ENCODE assay signal across 26 cellular contexts in genomic region chr18:67600781-67601180, GRCh38.
DNase-seq lines count a peak whose midpoint lies in the region; ATAC-seq and TF ChIP-seq lines count a peak whose summit lies in the region.
"Had no signal": no experiment of that assay in that cellular context is flagged by ENCODE, and none has a peak within 500 bp of the region (broad histone marks: within the 10 kb centered on the region; RNA-seq: fewer than 3 reads in every experiment).

No MANE protein-coding gene starts in this region.

- H3K4me3 Mint-ChIP-seq in effector memory CD8-positive, alpha-beta T cell = no peak overlapping the region
- H3K4me3 Mint-ChIP-seq: activated CD4-positive, alpha-beta T cell treated with anti-CD3 and anti-CD28 coated beads, Interleukin-2, amount 10 ng/mL, durations not matched to agents 7 days and 5 days; activated T-helper 1 cell treated with anti-CD3 and anti-CD28 coated beads, Interleukin-12 subunit alpha, Interleukin-12 subunit beta, Interleukin-2, Interleukin-4 antibody, amounts not matched to agents 30 ng/mL and 10 ng/mL and 1 ng/mL, durations not matched to agents 14 hours and 24 hours and 36 hours; B cell; central memory CD8-positive, alpha-beta T cell; stimulated activated memory B cell treated with anti-CD40 and anti-IgM and Interleukin-4, amounts not matched to agents 10 μg/mL and 1 μg/mL and 100 μg/mL, for 72 hours had no signal

- no peaks in the 10 kb centered on the region for H3K27me3 ChIP-seq in A673 (replicated peaks; ENCODE audit: insufficient read depth, low read depth, low read length, poor library complexity)
- no peaks in the 10 kb centered on the region for H3K27me3 ChIP-seq in right lobe of liver
- H3K27me3 ChIP-seq: gastrocnemius medialis, Peyer's patch, spleen had no signal

- H3K36me3 ChIP-seq in A673 (ENCODE audit: insufficient read depth, low read length, poor library complexity, severe bottlenecking) (no peaks in the 10 kb centered on the region), right lobe of liver (no peaks in the 10 kb centered on the region)
- H3K36me3 ChIP-seq: gastrocnemius medialis, Peyer's patch, spleen had no signal

- H3K4me3 ChIP-seq in A673 (ENCODE audit: low read depth, low read length, poor library complexity, severe bottlenecking) (no peak overlapping the region), cardiac fibroblast (replicated peaks in 1 of 2; ENCODE audit: low read depth in 2 of 2, low read length in 2 of 2) (no peak overlapping the region), right lobe of liver (no peak overlapping the region)
- H3K4me3 ChIP-seq: gastrocnemius medialis, Peyer's patch, spleen had no signal

- POLR2A ChIA-PET in A673 (lab: Charles Lee; ENCODE audit: low non-redundant PET) = no interaction called here

- H3K27me3 Mint-ChIP-seq in effector memory CD8-positive, alpha-beta T cell = no peaks in the 10 kb centered on the region
- H3K27me3 Mint-ChIP-seq: activated CD4-positive, alpha-beta T cell treated with anti-CD3 and anti-CD28 coated beads, Interleukin-2, amount 10 ng/mL, durations not matched to agents 7 days and 5 days; B cell; central memory CD8-positive, alpha-beta T cell; stimulated activated memory B cell treated with anti-CD40 and anti-IgM and Interleukin-4, amounts not matched to agents 10 μg/mL and 1 μg/mL and 100 μg/mL, for 72 hours had no signal

- WGBS in right lobe of liver (ENCODE audit: insufficient coverage, low coverage, low lambda C conversion rate, missing lambda C conversion rate) = 82% methylated on average over 1 of the region's 1 CpG

- no peak for ATAC-seq in right lobe of liver
- no peak for ATAC-seq in effector memory CD8-positive, alpha-beta T cell (replicated peaks)
- ATAC-seq in HG03097 (IDR thresholded peaks at IDR 0.05; ENCODE audit: low FRiP score, unreplicated experiment) = no peak
- ATAC-seq: stimulated activated memory B cell treated with anti-CD40 and anti-IgM and Interleukin-4, amounts not matched to agents 10 μg/mL and 1 μg/mL and 100 μg/mL, for 72 hours had no signal

- H3K4me1 Mint-ChIP-seq in effector memory CD8-positive, alpha-beta T cell (ENCODE audit: low read depth in 2 of 2) = no peaks in the 10 kb centered on the region
- H3K4me1 Mint-ChIP-seq: activated CD4-positive, alpha-beta T cell treated with anti-CD3 and anti-CD28 coated beads, Interleukin-2, amount 10 ng/mL, durations not matched to agents 7 days and 5 days; central memory CD8-positive, alpha-beta T cell had no signal

- DNase-seq in A673 (ENCODE audit: low spot score) = no peak
- DNase-seq in LHCN-M2 (ENCODE audit: low read depth) = peak; percentile 60
- peak; percentile 13 to 44 for DNase-seq in cardiac fibroblast (ENCODE audit: low read depth in 2 of 2)
- no peak for DNase-seq in right lobe of liver
- no peak for DNase-seq in NCI-H1105 (lab: John Stamatoyannopoulos, UW)
- no peak for DNase-seq in effector memory CD8-positive, alpha-beta T cell
- no peak for DNase-seq in GM19238 (ENCODE audit: insufficient read length, low spot score)
- DNase-seq: activated CD4-positive, alpha-beta T cell treated with anti-CD3 and anti-CD28 coated beads, Interleukin-2, amount 10 ng/mL, durations not matched to agents 7 days and 5 days; activated naive CD4-positive, alpha-beta T cell treated with anti-CD3 and anti-CD28 coated beads, Interleukin-2, amount 50 U/mL, for 16 hours; gastrocnemius medialis; GDM1; KG1; NCI-H1694; NCI-H2171; NK-92 treated with Interleukin-12 subunit alpha and Interleukin-12 subunit beta, amount 100 ng/mL, for 24 hours; occipital lobe; Peyer's patch; spleen; stimulated activated CD4-positive, alpha-beta T cell treated with anti-CD3 and anti-CD28 coated beads, Interleukin-2, amount 100 ng/mL, for 48 hours had no signal

- H3K9me3 ChIP-seq in A673 (ENCODE audit: low read depth, low read length, poor library complexity, severe bottlenecking) (peaks cover 7% of the 10 kb centered on the region), right lobe of liver (no peaks in the 10 kb centered on the region)
- H3K9me3 ChIP-seq: Peyer's patch, SK-N-SH had no signal

- intact Hi-C loops in A673 (cut with micrococcal nuclease; ENCODE audit: unreplicated experiment) (no loop called here), right lobe of liver (cut with DNase I) (no loop called here)

- peaks cover 25% of the 10 kb centered on the region for H3K4me1 ChIP-seq in A673 (ENCODE audit: insufficient read depth, low read length, poor library complexity, severe bottlenecking)
- H3K4me1 ChIP-seq in right lobe of liver = peaks cover 0 to 28% (median 3%) of the 10 kb centered on the region in 4 donors
- H3K4me1 ChIP-seq: gastrocnemius medialis, Peyer's patch had no signal

- no peak overlapping the region for H3K27ac Mint-ChIP-seq in effector memory CD8-positive, alpha-beta T cell
- H3K27ac Mint-ChIP-seq: activated CD4-positive, alpha-beta T cell treated with anti-CD3 and anti-CD28 coated beads, Interleukin-2, amount 10 ng/mL, durations not matched to agents 7 days and 5 days; activated T-helper 1 cell treated with anti-CD3 and anti-CD28 coated beads, Interleukin-12 subunit alpha, Interleukin-12 subunit beta, Interleukin-2, Interleukin-4 antibody, amounts not matched to agents 30 ng/mL and 10 ng/mL and 1 ng/mL, durations not matched to agents 14 hours and 24 hours and 36 hours; B cell; stimulated activated memory B cell treated with anti-CD40 and anti-IgM and Interleukin-4, amounts not matched to agents 10 μg/mL and 1 μg/mL and 100 μg/mL, for 72 hours had no signal

- no peaks in the 10 kb centered on the region for H3K36me3 Mint-ChIP-seq in effector memory CD8-positive, alpha-beta T cell (ENCODE audit: insufficient read depth)
- H3K36me3 Mint-ChIP-seq: stimulated activated memory B cell treated with anti-CD40 and anti-IgM and Interleukin-4, amounts not matched to agents 10 μg/mL and 1 μg/mL and 100 μg/mL, for 72 hours had no signal

- CTCF ChIA-PET in A673 (lab: Charles Lee) = no interaction called here

- TF ChIP-seq POLR2A in right lobe of liver (IDR thresholded peaks at IDR 0.05) = no peak

- no peaks in the 10 kb centered on the region for H3K9me3 Mint-ChIP-seq in effector memory CD8-positive, alpha-beta T cell
- H3K9me3 Mint-ChIP-seq: activated T-helper 1 cell treated with anti-CD3 and anti-CD28 coated beads, Interleukin-12 subunit alpha, Interleukin-12 subunit beta, Interleukin-2, Interleukin-4 antibody, amounts not matched to agents 30 ng/mL and 10 ng/mL and 1 ng/mL, durations not matched to agents 14 hours and 24 hours and 36 hours; central memory CD8-positive, alpha-beta T cell had no signal

- BruUV-seq in A673 (replicated peaks; lab: Mats Ljungman, UMichigan) = no TSS peak

- H3K27ac ChIP-seq in A673 (ENCODE audit: low read depth, low read length, poor library complexity, severe bottlenecking) (peak overlapping the region; percentile 33), right lobe of liver (peak overlapping the region; percentile 49 to 76 (median 58))
- H3K27ac ChIP-seq: gastrocnemius medialis, Peyer's patch, spleen, VCaP had no signal

- TF ChIP-seq CTCF in A673 (conservative IDR thresholded peaks at IDR 0.05; ENCODE audit: low read depth, low read length) (no peak), cardiac fibroblast (IDR thresholded peaks at IDR 0.05; ENCODE audit: low read depth, low read length) (no peak), right lobe of liver (IDR thresholded peaks at IDR 0.05) (no peak)

Comparison
In these comparisons a context has a peak if more than half of its experiments do, and no peak if none do; other contexts are left out.
1. DNase-seq: peak in LHCN-M2 (single experiment) and cardiac fibroblast (2 of 2); none in A673 (single experiment), right lobe of liver (0 of 3), NCI-H1105 (single experiment), effector memory CD8-positive, alpha-beta T cell (0 of 3) and GM19238 (single experiment).